13 cellular contexts compared by ENCODE assay signal in the genomic region with DNA sequence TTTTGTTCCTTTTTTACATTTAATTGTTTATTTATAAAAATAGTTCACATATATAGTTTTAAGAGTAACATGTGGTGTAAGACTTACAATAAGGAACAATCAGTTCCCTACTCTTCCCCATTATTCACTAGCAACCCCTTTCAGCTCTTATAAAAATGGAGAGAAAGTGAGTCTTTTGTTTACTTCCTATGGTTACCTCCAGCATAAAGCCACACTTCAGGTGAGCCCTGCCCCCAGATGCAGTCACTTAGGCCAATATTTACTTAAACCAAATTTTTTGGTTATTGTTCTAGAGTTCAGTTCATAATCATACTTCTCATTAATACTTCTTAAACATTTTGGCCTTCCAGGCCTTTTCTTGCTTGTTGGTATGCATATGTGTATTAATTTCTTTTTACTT. TPM values are rescaled to one million over a fixed set of nuclear protein-coding genes. Genes with fewer than 3 reads are reported as not detected.
DNase-seq lines count a peak whose midpoint lies in the region; ATAC-seq and TF ChIP-seq lines count a peak whose summit lies in the region.
"Had no signal": no experiment of that assay in that cellular context is flagged by ENCODE, and none has a peak within 500 bp of the region (broad histone marks: within the 10 kb centered on the region; RNA-seq: fewer than 3 reads in every experiment).

No MANE protein-coding gene starts in this region.

- peaks cover 5% of the 10 kb centered on the region for H3K36me3 Mint-ChIP-seq in CD4-positive, CD25-positive, alpha-beta regulatory T cell
- peaks cover 5% of the 10 kb centered on the region; the same call in 1 of the 2 replicates for H3K36me3 Mint-ChIP-seq in HFFc6 (ENCODE audit: low read depth)
- peaks cover 33% of the 10 kb centered on the region for H3K36me3 Mint-ChIP-seq in brain
- peaks cover 32% of the 10 kb centered on the region for H3K36me3 Mint-ChIP-seq in nephron progenitor cell (ENCODE audit: low read depth)

- no peaks in the 10 kb centered on the region for H3K36me3 ChIP-seq in CD4-positive, CD25-positive, alpha-beta regulatory T cell (ENCODE audit: control insufficient read depth, insufficient read depth, low read length)

- TF ChIP-seq CTCF in HFFc6 (IDR thresholded peaks at IDR 0.05) (no peak), brain (conservative IDR thresholded peaks at IDR 0.05) (no peak), nephron progenitor cell (IDR thresholded peaks at IDR 0.05) (no peak)

- H3K4me3 Mint-ChIP-seq in CD4-positive, CD25-positive, alpha-beta regulatory T cell, result no peak overlapping the region
- H3K4me3 Mint-ChIP-seq in HFFc6 (no peak overlapping the region), brain (no peak overlapping the region), nephron progenitor cell (no peak overlapping the region)
- H3K4me3 Mint-ChIP-seq: activated CD4-positive, alpha-beta memory T cell treated with anti-CD3 and anti-CD28 coated beads for 36 hours had no signal

- DNase-seq in CD4-positive, CD25-positive, alpha-beta regulatory T cell, result no peak
- DNase-seq in HFFc6, result no peak
- DNase-seq in nephron progenitor cell, result no peak
- no peak for DNase-seq in C1 segment of cervical spinal cord (lab: John Stamatoyannopoulos, UW)
- no peak for DNase-seq in ecto neural progenitor cell (ENCODE audit: low spot score)
- DNase-seq in epidermal melanocyte (ENCODE audit: insufficient read length, low spot score), result no peak
- DNase-seq: activated CD4-positive, alpha-beta memory T cell treated with anti-CD3 and anti-CD28 coated beads for 36 hours; activated gamma-delta T cell; Kasumi-1; T-helper 2 cell had no signal

- no peaks in the 10 kb centered on the region for H3K9me3 Mint-ChIP-seq in CD4-positive, CD25-positive, alpha-beta regulatory T cell
- no peaks in the 10 kb centered on the region for H3K9me3 Mint-ChIP-seq in HFFc6
- H3K9me3 Mint-ChIP-seq in brain, result no peaks in the 10 kb centered on the region
- peaks cover 4% of the 10 kb centered on the region for H3K9me3 Mint-ChIP-seq in nephron progenitor cell
- H3K9me3 Mint-ChIP-seq: activated CD4-positive, alpha-beta memory T cell treated with anti-CD3 and anti-CD28 coated beads for 36 hours had no signal

- peaks cover 30% of the 10 kb centered on the region for H3K4me1 ChIP-seq in CD4-positive, CD25-positive, alpha-beta regulatory T cell (ENCODE audit: control insufficient read depth, insufficient read depth, low read length, poor library complexity, severe bottlenecking)

- H3K4me3 ChIP-seq in CD4-positive, CD25-positive, alpha-beta regulatory T cell (ENCODE audit: low read depth, low read length), result no peak overlapping the region

- no peaks in the 10 kb centered on the region for H3K9me3 ChIP-seq in CD4-positive, CD25-positive, alpha-beta regulatory T cell (ENCODE audit: control insufficient read depth in 2 of 2, low read length in 2 of 2)

- no peaks in the 10 kb centered on the region for H3K27me3 Mint-ChIP-seq in CD4-positive, CD25-positive, alpha-beta regulatory T cell
- no peaks in the 10 kb centered on the region; the same call in 1 of the 2 replicates for H3K27me3 Mint-ChIP-seq in HFFc6 (ENCODE audit: insufficient read depth)
- no peaks in the 10 kb centered on the region for H3K27me3 Mint-ChIP-seq in brain
- H3K27me3 Mint-ChIP-seq in nephron progenitor cell (ENCODE audit: low read depth, poor library complexity), result no peaks in the 10 kb centered on the region
- H3K27me3 Mint-ChIP-seq: activated CD4-positive, alpha-beta memory T cell treated with anti-CD3 and anti-CD28 coated beads for 36 hours had no signal

- H3K27ac Mint-ChIP-seq in CD4-positive, CD25-positive, alpha-beta regulatory T cell, result peak overlapping the region in 2 of 3 donors; percentile 56 to 70
- H3K27ac Mint-ChIP-seq in HFFc6, result peak overlapping the region; percentile 56
- H3K27ac Mint-ChIP-seq in brain, result peak overlapping the region in 3 of 5 experiments; percentile 5 to 59 (median 40)
- H3K27ac Mint-ChIP-seq in nephron progenitor cell, result peak overlapping the region; percentile 57
- H3K27ac Mint-ChIP-seq: activated CD4-positive, alpha-beta memory T cell treated with anti-CD3 and anti-CD28 coated beads for 36 hours had no signal

- peaks cover 38 to 76% (median 54%) of the 10 kb centered on the region in 4 donors for H3K4me1 Mint-ChIP-seq in CD4-positive, CD25-positive, alpha-beta regulatory T cell
- peaks cover 43% of the 10 kb centered on the region for H3K4me1 Mint-ChIP-seq in HFFc6 (ENCODE audit: low read depth)
- peaks cover 68% of the 10 kb centered on the region for H3K4me1 Mint-ChIP-seq in brain
- H3K4me1 Mint-ChIP-seq in nephron progenitor cell, result peaks cover 16% of the 10 kb centered on the region

- ATAC-seq in CD4-positive, CD25-positive, alpha-beta regulatory T cell (ENCODE audit: low read depth in 2 of 2), result no peak
- ATAC-seq in HG02870 (IDR thresholded peaks at IDR 0.05; ENCODE audit: unreplicated experiment), result no peak
- ATAC-seq: sciatic nerve had no signal

- H3K27me3 ChIP-seq in CD4-positive, CD25-positive, alpha-beta regulatory T cell (ENCODE audit: control insufficient read depth, insufficient read depth, low read length), result no peaks in the 10 kb centered on the region

- peak overlapping the region; percentile 41 for H3K27ac ChIP-seq in CD4-positive, CD25-positive, alpha-beta regulatory T cell (ENCODE audit: insufficient read depth, low read length, poor library complexity, severe bottlenecking)

RNA-seq across cellular contexts. Expression of gene UBE2R2, which starts 33.7 kb away (rescaled TPM):
- 33.3 TPM for total RNA-seq in CD4-positive, CD25-positive, alpha-beta regulatory T cell
- polyA plus RNA-seq in CD4-positive, CD25-positive, alpha-beta regulatory T cell, result 10 to 100 TPM; 14.8 to 20.3 (median 15.8) TPM
- total RNA-seq in HFFc6 (2021; fragmentation: NEBNext Ultra II Directional; extraction: Animal tissue kit (Norgen Biotek cat#: 25700)), result 10 to 100 TPM; 39.7 to 49.3 (median 46.6) TPM
- 104 TPM for polyA plus RNA-seq in brain (ENCODE audit: insufficient read depth, low read depth, low replicate concordance)

RNA-seq across cellular contexts. Expression of gene PRSS3, which starts 55.3 kb away (rescaled TPM):
- total RNA-seq in CD4-positive, CD25-positive, alpha-beta regulatory T cell, result not detected
- polyA plus RNA-seq in CD4-positive, CD25-positive, alpha-beta regulatory T cell, result not detected
- total RNA-seq in HFFc6 (2021; fragmentation: NEBNext Ultra II Directional; extraction: Animal tissue kit (Norgen Biotek cat#: 25700)), result 10 to 100 TPM; 18.9 to 40.4 (median 23.8) TPM
- 22.2 TPM for polyA plus RNA-seq in brain (ENCODE audit: insufficient read depth, low read depth, low replicate concordance)
- total RNA-seq: activated CD4-positive, alpha-beta memory T cell treated with anti-CD3 and anti-CD28 coated beads for 36 hours; sciatic nerve had no signal

Comparison
In these comparisons a context has a peak if more than half of its experiments do, and no peak if none do; other contexts are left out.
1. RNA of gene PRSS3, which starts 55.3 kb away (total RNA-seq): 18.9 to 40.4 TPM in HFFc6; not detected in CD4-positive, CD25-positive, alpha-beta regulatory T cell (single experiment); every median in the first group is over 10 times any median in the second.
2. Peak in every context shown above with its lines, with median percentiles within 50 percentile points of each other: H3K27ac Mint-ChIP-seq.